Comparison of ENCODE assay signal across 24 cellular contexts in the genomic region with DNA sequence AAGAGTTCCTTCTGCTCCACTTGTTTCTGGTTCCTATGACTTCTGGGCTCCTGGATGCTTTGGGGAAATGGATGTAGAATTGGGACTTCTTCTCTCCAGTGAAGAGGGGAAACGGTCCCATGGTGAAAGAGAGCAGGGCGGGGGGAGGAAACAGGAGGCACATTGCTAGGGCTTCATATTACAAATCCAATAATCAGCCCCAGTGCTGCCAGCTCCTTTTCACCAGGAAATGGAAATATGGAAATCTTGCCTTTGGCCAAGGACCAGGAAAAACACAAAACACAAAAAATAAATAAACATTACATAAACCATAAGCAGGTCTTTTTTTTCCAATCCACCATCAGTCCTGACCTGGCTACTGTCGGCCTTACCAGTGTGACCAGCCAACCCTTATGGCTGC. TPM values are rescaled to one million over a fixed set of nuclear protein-coding genes. Genes with fewer than 3 reads are reported as not detected.
DNase-seq lines count a peak whose midpoint lies in the region; ATAC-seq and TF ChIP-seq lines count a peak whose summit lies in the region.
"Had no signal": no experiment of that assay in that cellular context is flagged by ENCODE, and none has a peak within 500 bp of the region (broad histone marks: within the 10 kb centered on the region; RNA-seq: fewer than 3 reads in every experiment).

No MANE protein-coding gene starts in this region.

- no peaks in the 10 kb centered on the region for H4K20me1 ChIP-seq in PC-9 (ENCODE audit: insufficient read depth)

- no peaks in the 10 kb centered on the region for H3K9me3 Mint-ChIP-seq in activated naive CD4-positive, alpha-beta T cell treated with anti-CD3 and anti-CD28 coated beads, Interleukin-2, amount 10 ng/mL, durations not matched to agents 7 days and 5 days

- peak; percentile 39 for DNase-seq in DMS53 (lab: John Stamatoyannopoulos, UW)
- DNase-seq in DMS53 treated with DMSO at 0.1 percent for 48 hours (lab: John Stamatoyannopoulos, UW; ENCODE audit: unreplicated experiment): no peak
- DNase-seq in DMS153 (lab: John Stamatoyannopoulos, UW): peak; percentile 19
- DNase-seq in NCI-H2029 treated with DMSO at 0.1 percent for 48 hours (lab: John Stamatoyannopoulos, UW): peak; percentile 59
- DNase-seq in PC-9: peak in 1 of 2 experiments; percentile 82
- no peak for DNase-seq in Right ventricle myocardium superior
- no peak for DNase-seq in activated naive CD4-positive, alpha-beta T cell treated with anti-CD3 and anti-CD28 coated beads, Interleukin-2, amount 10 ng/mL, durations not matched to agents 7 days and 5 days
- DNase-seq in sciatic nerve (ENCODE audit: low spot score): no peak
- DNase-seq: ACHN, BE2C, DMS79 treated with DMSO at 0.1 percent for 48 hours, Kasumi-1, MG63, NCI-H2081, NCI-H345, NCI-H510A treated with DMSO at 0.1 percent for 48 hours, NCI-H774, OCI-M1, SJCRH30, T-helper 2 cell had no signal

- peak overlapping the region; percentile 96 for H3K27ac ChIP-seq in PC-9
- H3K27ac ChIP-seq: 22Rv1, SJCRH30 had no signal

- H2AFZ ChIP-seq in PC-9: no peak overlapping the region

- intact Hi-C loops in PC-9 (cut with micrococcal nuclease; ENCODE audit: unreplicated experiment): no loop called here
- intact Hi-C loops in Right ventricle myocardium superior (cut with DNase I): no loop called here
- intact Hi-C loops in sciatic nerve (cut with DNase I): no loop called here

- H3K4me1 Mint-ChIP-seq in activated naive CD4-positive, alpha-beta T cell treated with anti-CD3 and anti-CD28 coated beads, Interleukin-2, amount 10 ng/mL, durations not matched to agents 7 days and 5 days: peaks cover 8% of the 10 kb centered on the region

- H3K27me3 ChIP-seq in PC-9 (ENCODE audit: insufficient read depth, low read depth): no peaks in the 10 kb centered on the region

- H3K36me3 Mint-ChIP-seq in activated naive CD4-positive, alpha-beta T cell treated with anti-CD3 and anti-CD28 coated beads, Interleukin-2, amount 10 ng/mL, durations not matched to agents 7 days and 5 days: no peaks in the 10 kb centered on the region

- H3K4me3 ChIP-seq in PC-9: peak overlapping the region; percentile 54; the same call in 1 of the 2 replicates
- H3K4me3 ChIP-seq: MG63, SJCRH30 had no signal

- no peaks in the 10 kb centered on the region for H3K36me3 ChIP-seq in PC-9 (ENCODE audit: low read depth)
- H3K36me3 ChIP-seq: BE2C, MG63, SJCRH30 had no signal

- peak overlapping the region; percentile 83 for H3K4me2 ChIP-seq in PC-9

- no TSS peak for BruUV-seq in PC-9 (replicated peaks; lab: Mats Ljungman, UMichigan)

- peaks cover 13% of the 10 kb centered on the region for H3K79me2 ChIP-seq in PC-9 (ENCODE audit: low read depth)

- no peak for ATAC-seq in Right ventricle myocardium superior (ENCODE audit: poor library complexity)
- ATAC-seq in sciatic nerve: no peak
- ATAC-seq: HepG2, SK-N-SH treated with all-trans-retinoic acid at 6 μM for 48 hours had no signal

- CTCF ChIA-PET in PC-9 (lab: Charles Lee): no interaction called here
- CTCF ChIA-PET in activated naive CD4-positive, alpha-beta T cell treated with anti-CD3 and anti-CD28 coated beads, Interleukin-2, amount 10 ng/mL, durations not matched to agents 7 days and 5 days (lab: Charles Lee): no interaction called here

- POLR2A ChIA-PET in PC-9 (lab: Charles Lee; ENCODE audit: unreplicated experiment): interaction anchor here (0.6 kb wide), 1 partner anchor 13 kb away, joined by 3 read pairs; no protein-coding TSS in a partner anchor

- peaks cover 48% of the 10 kb centered on the region for H3K4me1 ChIP-seq in PC-9 (replicated peaks; ENCODE audit: insufficient read depth)
- H3K4me1 ChIP-seq: BE2C, SJCRH30 had no signal

- no peaks in the 10 kb centered on the region for H3K9me2 ChIP-seq in PC-9 (ENCODE audit: insufficient read depth)

- H3K9me3 ChIP-seq in PC-9 (ENCODE audit: insufficient read depth, low read depth): no peaks in the 10 kb centered on the region
- H3K9me3 ChIP-seq: BE2C, MG63, SJCRH30 had no signal

- peaks cover 30% of the 10 kb centered on the region for H3K27me3 Mint-ChIP-seq in activated naive CD4-positive, alpha-beta T cell treated with anti-CD3 and anti-CD28 coated beads, Interleukin-2, amount 10 ng/mL, durations not matched to agents 7 days and 5 days

- H3F3A ChIP-seq in PC-9 (ENCODE audit: insufficient read depth, low read depth): peaks cover 51% of the 10 kb centered on the region

- no peak overlapping the region for H3K4me3 Mint-ChIP-seq in activated naive CD4-positive, alpha-beta T cell treated with anti-CD3 and anti-CD28 coated beads, Interleukin-2, amount 10 ng/mL, durations not matched to agents 7 days and 5 days

- TF ChIP-seq CTCF in PC-9 (conservative IDR thresholded peaks at IDR 0.05): no peak

- no peak overlapping the region for H3K27ac Mint-ChIP-seq in activated naive CD4-positive, alpha-beta T cell treated with anti-CD3 and anti-CD28 coated beads, Interleukin-2, amount 10 ng/mL, durations not matched to agents 7 days and 5 days

RNA-seq across cellular contexts. Expression of a gene that starts 1.8 kb away (rescaled TPM):
- total RNA-seq in PC-9 (2021): 4.6 and 6.6 TPM in 2 replicates
- total RNA-seq in Right ventricle myocardium superior: not detected
- 1.8 TPM for total RNA-seq in sciatic nerve
- total RNA-seq: HT1080, SJCRH30 had no signal

RNA-seq across cellular contexts. Expression of a gene that starts 30.3 kb away (rescaled TPM):
- total RNA-seq in PC-9 (2021): not detected in 2 replicates
- not detected for total RNA-seq in Right ventricle myocardium superior
- total RNA-seq in sciatic nerve: not detected
- total RNA-seq: HepG2, HT1080, SJCRH30 had no signal

RNA-seq across cellular contexts. Expression of a gene that starts 44.6 kb away (rescaled TPM):
- total RNA-seq in PC-9 (2021) (not detected in 2 replicates), Right ventricle myocardium superior (not detected), sciatic nerve (not detected)
- total RNA-seq: HepG2, HT1080, SJCRH30 had no signal

RNA-seq across cellular contexts. Expression of a gene that starts 52.3 kb away (rescaled TPM):
- total RNA-seq in PC-9 (2021) (not detected in 2 replicates), Right ventricle myocardium superior (not detected), sciatic nerve (not detected)
- total RNA-seq: HepG2, HT1080, SJCRH30 had no signal

Comparison
In these comparisons a context has a peak if more than half of its experiments do, and no peak if none do; other contexts are left out.
1. DNase-seq: peak in DMS53 (single experiment), DMS153 (single experiment) and NCI-H2029 treated with DMSO at 0.1 percent for 48 hours (single experiment); none in DMS53 treated with DMSO at 0.1 percent for 48 hours (single experiment), Right ventricle myocardium superior (single experiment), activated naive CD4-positive, alpha-beta T cell treated with anti-CD3 and anti-CD28 coated beads, Interleukin-2, amount 10 ng/mL, durations not matched to agents 7 days and 5 days (single experiment) and sciatic nerve (single experiment).